30 cellular contexts compared by ENCODE assay signal in the genomic region with DNA sequence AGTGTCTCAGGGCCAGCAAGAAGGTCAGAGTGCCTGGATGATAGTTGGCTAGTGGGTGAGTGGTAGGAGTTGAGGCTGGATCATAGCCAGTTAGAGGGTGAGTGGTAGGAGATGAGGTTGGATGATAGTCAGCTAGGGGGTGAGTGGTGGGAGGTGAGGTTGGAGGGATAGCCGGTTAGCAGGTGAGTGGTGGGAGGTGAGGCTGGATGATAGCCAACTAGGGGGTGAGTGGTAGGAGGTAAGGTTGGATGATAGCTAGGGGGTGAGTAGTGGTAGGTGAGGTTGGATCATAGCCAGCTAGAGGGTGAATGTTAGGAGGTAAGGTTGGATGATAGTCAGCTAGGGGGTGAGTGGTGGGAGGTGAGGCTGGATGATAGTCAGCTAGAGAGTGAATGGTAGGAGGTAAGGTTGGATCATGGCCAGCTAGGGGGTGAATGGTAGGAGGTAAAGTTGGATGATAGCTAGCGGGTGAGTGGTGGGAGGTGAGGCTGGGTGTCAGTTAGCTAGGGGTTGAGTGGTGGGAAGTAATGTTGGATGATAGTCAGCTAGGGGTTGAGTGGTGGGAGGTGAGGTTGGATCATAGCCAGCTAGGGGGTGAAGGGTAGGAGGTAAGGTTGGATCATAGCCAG.
"Had no signal": no experiment of that assay in that cellular context is flagged by ENCODE, and none has a peak within 500 bp of the region (broad histone marks: within the 10 kb centered on the region; RNA-seq: fewer than 3 reads in every experiment).

No MANE protein-coding gene starts in this region.

- H3K27ac ChIP-seq: left lung, lower lobe of right lung, pancreas, prostate gland, skin epidermis, stomach, testis, thyroid gland, transverse colon, vagina had no signal

- H3K4me3 ChIP-seq: left lung, lower lobe of right lung, mucosa of descending colon, pancreas, prostate gland, skin epidermis, stomach, testis, thyroid gland, transverse colon, vagina had no signal

- ATAC-seq: left colon; left lung; lower lobe of right lung; mucosa of descending colon; naive thymus-derived CD4-positive, alpha-beta T cell; natural killer cell treated with Interleukin-12 subunit alpha and Interleukin-12 subunit beta and Interleukin-15 and Interleukin-18, amount 100 ng/mL, for 72 hours; pancreas; right cardiac atrium; sciatic nerve; stimulated activated naive B cell treated with anti-CD40 and anti-IgM and Interleukin-4, amounts not matched to agents 10 μg/mL and 1 μg/mL and 100 μg/mL, for 72 hours; stimulated activated naive CD8-positive, alpha-beta T cell treated with anti-CD3 and anti-CD28 coated beads, Interleukin-15, Interleukin-2, amounts not matched to agents 100 U/mL and 50 U/mL, for 24 hours had no signal

- H3K9me3 ChIP-seq: left lung, lower lobe of right lung, mucosa of descending colon, pancreas, prostate gland, stomach, testis, thyroid gland, transverse colon, vagina had no signal

- H3K36me3 ChIP-seq: left lung, lower lobe of right lung, pancreas, prostate gland, stomach, thyroid gland, transverse colon, vagina had no signal

- DNase-seq: hippocampal formation; immature natural killer cell; kidney; left colon; left lung; lower lobe of right lung; mammary epithelial cell; midbrain; mucosa of descending colon; naive thymus-derived CD4-positive, alpha-beta T cell; pancreas; posterior cingulate gyrus; retina; right cardiac atrium; stimulated activated CD4-positive, alpha-beta T cell treated with anti-CD3 and anti-CD28 coated beads, Interleukin-12 subunit alpha, Interleukin-12 subunit beta, amount 100 ng/mL, for 4 hours; stimulated activated CD4-positive, alpha-beta T cell treated with anti-CD3 and anti-CD28 coated beads, Interleukin-15, amount 100 ng/mL, for 24 hours; stimulated activated CD4-positive, alpha-beta T cell treated with anti-CD3 and anti-CD28 coated beads, Interleukin-2, amount 100 ng/mL, for 24 hours; stimulated activated CD4-positive, alpha-beta T cell treated with anti-CD3 and anti-CD28 coated beads, Interleukin-4, amount 100 ng/mL, for 1 hour; stimulated activated naive B cell treated with anti-CD40 and anti-IgM and Interleukin-4, amounts not matched to agents 10 μg/mL and 1 μg/mL and 100 μg/mL, for 72 hours; stimulated activated naive CD8-positive, alpha-beta T cell treated with anti-CD3 and anti-CD28 coated beads, Interleukin-15, Interleukin-2, amounts not matched to agents 100 U/mL and 50 U/mL, for 24 hours; stomach; testis; thyroid gland; transverse colon had no signal

- H3K4me1 ChIP-seq: left lung, lower lobe of right lung, prostate gland, stomach, testis, thyroid gland, transverse colon, vagina had no signal

- FAIRE-seq: islet of Langerhans, kidney, pancreas had no signal

- H3K27me3 ChIP-seq: left lung, pancreas, stomach, testis, thyroid gland, transverse colon, vagina had no signal
